In genomic region chr2:60820416-60821132, GRCh38 we compare ENCODE assay signal across 25 cellular contexts.
A peak's percentile ranks its signal among the peaks of the same experiment; 100 is the strongest.
DNase-seq lines count a peak whose midpoint lies in the region; ATAC-seq and TF ChIP-seq lines count a peak whose summit lies in the region.
"Had no signal": no experiment of that assay in that cellular context is flagged by ENCODE, and none has a peak within 500 bp of the region (broad histone marks: within the 10 kb centered on the region; RNA-seq: fewer than 3 reads in every experiment).

No MANE protein-coding gene starts in this region.

- H3K9me3 Mint-ChIP-seq in activated T-cell treated with anti-CD3 and anti-CD28 coated beads, Interleukin-2, amount 50 U/mL, for 24 hours: no peaks in the 10 kb centered on the region
- no peaks in the 10 kb centered on the region for H3K9me3 Mint-ChIP-seq in T-cell
- H3K9me3 Mint-ChIP-seq in activated naive CD8-positive, alpha-beta T cell treated with anti-CD3 and anti-CD28 coated beads, Interleukin-2, amount 10 ng/mL, durations not matched to agents 7 days and 5 days: no peaks in the 10 kb centered on the region

- H3K9me3 ChIP-seq in colonic mucosa: no peaks in the 10 kb centered on the region
- H3K9me3 ChIP-seq: heart left ventricle, pancreas had no signal

- no peaks in the 10 kb centered on the region for H3K36me3 ChIP-seq in colonic mucosa
- H3K36me3 ChIP-seq: heart left ventricle, pancreas had no signal

- H3K27ac ChIP-seq in colonic mucosa: no peak overlapping the region
- H3K27ac ChIP-seq: dorsolateral prefrontal cortex, epithelial cell of prostate, GM23248, pancreas had no signal

- POLR2A ChIA-PET in T-cell (lab: Charles Lee): interaction anchor here in 1 of 2 donors (0.7 to 1.4 kb wide), 2 partner anchors 62 kb away, joined by 5 to 8 read pairs; no protein-coding TSS in a partner anchor
- POLR2A ChIA-PET in activated naive CD8-positive, alpha-beta T cell treated with anti-CD3 and anti-CD28 coated beads, Interleukin-2, amount 10 ng/mL, durations not matched to agents 7 days and 5 days (lab: Charles Lee): interaction anchor here (0.8 to 1.4 kb wide), 6 partner anchors 8 to 114 kb away, joined by 3 to 8 read pairs (median 3); no protein-coding TSS in a partner anchor

- ATAC-seq in T-cell (replicated peaks in 1 of 4): no peak
- no peak for ATAC-seq in activated naive CD8-positive, alpha-beta T cell treated with anti-CD3 and anti-CD28 coated beads, Interleukin-2, amount 10 ng/mL, durations not matched to agents 7 days and 5 days (ENCODE audit: low read depth)
- no peak for ATAC-seq in GM18858 (IDR thresholded peaks at IDR 0.05; ENCODE audit: unreplicated experiment)
- ATAC-seq: heart left ventricle, left colon, right cardiac atrium had no signal

- no peaks in the 10 kb centered on the region for H3K27me3 Mint-ChIP-seq in activated T-cell treated with anti-CD3 and anti-CD28 coated beads, Interleukin-2, amount 50 U/mL, for 24 hours
- no peaks in the 10 kb centered on the region for H3K27me3 Mint-ChIP-seq in T-cell
- no peaks in the 10 kb centered on the region for H3K27me3 Mint-ChIP-seq in activated naive CD8-positive, alpha-beta T cell treated with anti-CD3 and anti-CD28 coated beads, Interleukin-2, amount 10 ng/mL, durations not matched to agents 7 days and 5 days

- intact Hi-C loops in colonic mucosa (cut with DNase I): no loop called here

- H3K27me3 ChIP-seq in colonic mucosa: no peaks in the 10 kb centered on the region
- H3K27me3 ChIP-seq: dorsolateral prefrontal cortex, heart left ventricle, pancreas had no signal

- H3K4me1 Mint-ChIP-seq in activated T-cell treated with anti-CD3 and anti-CD28 coated beads, Interleukin-2, amount 50 U/mL, for 24 hours (ENCODE audit: low read depth): peaks cover 54% of the 10 kb centered on the region
- peaks cover 37 to 50% (median 40%) of the 10 kb centered on the region in 3 donors for H3K4me1 Mint-ChIP-seq in T-cell
- H3K4me1 Mint-ChIP-seq in activated naive CD8-positive, alpha-beta T cell treated with anti-CD3 and anti-CD28 coated beads, Interleukin-2, amount 10 ng/mL, durations not matched to agents 7 days and 5 days: peaks cover 43% of the 10 kb centered on the region

- TF ChIP-seq CTCF in colonic mucosa (IDR thresholded peaks at IDR 0.05): no peak

- no peaks in the 10 kb centered on the region for H3K36me3 Mint-ChIP-seq in activated T-cell treated with anti-CD3 and anti-CD28 coated beads, Interleukin-2, amount 50 U/mL, for 24 hours (ENCODE audit: low read depth)
- H3K36me3 Mint-ChIP-seq in T-cell: no peaks in the 10 kb centered on the region
- H3K36me3 Mint-ChIP-seq in activated naive CD8-positive, alpha-beta T cell treated with anti-CD3 and anti-CD28 coated beads, Interleukin-2, amount 10 ng/mL, durations not matched to agents 7 days and 5 days: peaks cover 9% of the 10 kb centered on the region

- no peak overlapping the region for H3K4me3 Mint-ChIP-seq in activated T-cell treated with anti-CD3 and anti-CD28 coated beads, Interleukin-2, amount 50 U/mL, for 24 hours
- peak overlapping the region in 1 of 3 donors; percentile 34 for H3K4me3 Mint-ChIP-seq in T-cell
- H3K4me3 Mint-ChIP-seq in activated naive CD8-positive, alpha-beta T cell treated with anti-CD3 and anti-CD28 coated beads, Interleukin-2, amount 10 ng/mL, durations not matched to agents 7 days and 5 days: no peak overlapping the region

- CTCF ChIA-PET in T-cell (lab: Charles Lee): no interaction called here

- no peak overlapping the region for H3K9ac ChIP-seq in colonic mucosa (ENCODE audit: low read depth in 2 of 2, low read length in 2 of 2)
- H3K9ac ChIP-seq: GM23248 had no signal

- no peaks in the 10 kb centered on the region for H3K4me1 ChIP-seq in colonic mucosa
- H3K4me1 ChIP-seq: pancreas had no signal

- peak overlapping the region; percentile 97 for H3K27ac Mint-ChIP-seq in activated T-cell treated with anti-CD3 and anti-CD28 coated beads, Interleukin-2, amount 50 U/mL, for 24 hours
- H3K27ac Mint-ChIP-seq in T-cell: peak overlapping the region; percentile 28 to 69
- peak overlapping the region; percentile 98 for H3K27ac Mint-ChIP-seq in activated naive CD8-positive, alpha-beta T cell treated with anti-CD3 and anti-CD28 coated beads, Interleukin-2, amount 10 ng/mL, durations not matched to agents 7 days and 5 days

- no peak for DNase-seq in activated T-cell treated with anti-CD3 and anti-CD28 coated beads, Interleukin-2, amount 50 U/mL, for 24 hours
- DNase-seq in activated T-cell treated with anti-CD3 and anti-CD28 coated beads for 4 hours (no peak), T-cell (no peak), colonic mucosa (no peak), NOMO-1 (lab: John Stamatoyannopoulos, UW; ENCODE audit: unreplicated experiment in 2 of 2) (no peak)
- no peak for DNase-seq in activated naive CD8-positive, alpha-beta T cell treated with anti-CD3 and anti-CD28 coated beads, Interleukin-2, amount 10 ng/mL, durations not matched to agents 7 days and 5 days
- peak; percentile 23 for DNase-seq in stimulated activated CD8-positive, alpha-beta memory T cell treated with anti-CD3 and anti-CD28 coated beads, Interleukin-4, amount 100 ng/mL, for 48 hours
- DNase-seq: ACHN; activated CD4-positive, alpha-beta T cell treated with anti-CD3 and anti-CD28 coated beads, Interleukin-2, amount 50 U/mL, for 4 hours; amygdala; C1 segment of cervical spinal cord; dorsolateral prefrontal cortex; GM23248; heart left ventricle; KG1; left colon; mesenchymal stem cell; NCI-H187 treated with DMSO at 0.1 percent for 48 hours; NCI-H774; pancreas; right cardiac atrium; SHP77 treated with DMSO at 0.1 percent for 48 hours; SW 1271 had no signal

- no peak overlapping the region for H3K4me3 ChIP-seq in colonic mucosa
- H3K4me3 ChIP-seq: dorsolateral prefrontal cortex, GM23248, heart left ventricle, pancreas had no signal
